1 cellular context compared by ENCODE assay signal in genomic region chr3:32620911-32621310, GRCh38.
TF ChIP-seq lines count a peak whose summit lies in the region.

No MANE protein-coding gene starts in this region.

TF ChIP-seq in IMR-90, 13 proteins besides CTCF, POLR2A, EP300 and RAD21:
- no peak for TF ChIP-seq MAFK (IDR thresholded peaks at IDR 0.05; ENCODE audit: low read depth, low read length)
- TF ChIP-seq CEBPB (IDR thresholded peaks at IDR 0.05; ENCODE audit: low read depth, low read length) = no peak
- TF ChIP-seq RCOR1 (IDR thresholded peaks at IDR 0.05; ENCODE audit: insufficient replicate concordance, low read length) = no peak
- TF ChIP-seq MXI1 (IDR thresholded peaks at IDR 0.05; ENCODE audit: borderline replicate concordance, low read depth, low read length) = no peak
- no peak for TF ChIP-seq CHD1 (IDR thresholded peaks at IDR 0.05; ENCODE audit: low read depth, low read length)
